1 cellular context compared by ENCODE assay signal in the genomic region with DNA sequence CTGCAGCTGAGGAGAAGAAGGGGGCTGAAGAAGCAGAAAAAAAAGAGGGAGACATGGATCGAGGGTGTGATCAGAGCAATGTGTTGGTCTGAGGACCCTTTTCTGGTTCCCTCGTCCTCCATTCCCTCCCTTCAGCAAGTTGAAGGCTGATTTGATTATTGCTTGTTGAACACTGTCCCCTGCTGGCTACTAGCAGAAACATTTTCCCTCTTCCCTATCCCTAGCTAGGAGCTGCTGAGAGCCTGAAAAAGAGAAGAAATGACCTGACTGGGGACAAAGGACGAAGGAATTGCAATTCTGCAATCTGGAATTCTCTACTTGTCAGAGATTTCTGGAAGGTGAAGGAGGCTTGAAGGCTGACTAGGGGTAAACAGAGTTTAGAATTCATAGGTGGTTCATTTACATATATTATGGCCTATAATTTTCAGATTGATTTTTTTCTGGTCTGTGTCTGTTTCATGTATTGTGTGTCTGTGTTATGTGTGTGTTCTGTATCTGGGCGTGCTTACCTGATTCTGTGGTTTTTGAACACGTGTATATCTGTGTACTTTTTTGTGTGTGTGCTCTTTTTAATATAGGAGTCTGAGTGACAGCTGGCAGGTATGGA.
TF ChIP-seq lines count a peak whose summit lies in the region.

No MANE protein-coding gene starts in this region.

TF ChIP-seq in K562, 482 proteins besides CTCF, POLR2A, EP300 and RAD21 (continues in another document):
- TF ChIP-seq SMARCA5 (IDR thresholded peaks at IDR 0.05): no peak
- TF ChIP-seq, protein P1, sequence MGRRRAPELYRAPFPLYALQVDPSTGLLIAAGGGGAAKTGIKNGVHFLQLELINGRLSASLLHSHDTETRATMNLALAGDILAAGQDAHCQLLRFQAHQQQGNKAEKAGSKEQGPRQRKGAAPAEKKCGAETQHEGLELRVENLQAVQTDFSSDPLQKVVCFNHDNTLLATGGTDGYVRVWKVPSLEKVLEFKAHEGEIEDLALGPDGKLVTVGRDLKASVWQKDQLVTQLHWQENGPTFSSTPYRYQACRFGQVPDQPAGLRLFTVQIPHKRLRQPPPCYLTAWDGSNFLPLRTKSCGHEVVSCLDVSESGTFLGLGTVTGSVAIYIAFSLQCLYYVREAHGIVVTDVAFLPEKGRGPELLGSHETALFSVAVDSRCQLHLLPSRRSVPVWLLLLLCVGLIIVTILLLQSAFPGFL (CRISPR knock-in tag; IDR thresholded peaks at IDR 0.05): 0 out of 2 replicates have a peak, but pooled peaks have one; percentile 71
- TF ChIP-seq CBX1 (IDR thresholded peaks at IDR 0.05; ENCODE audit: low read depth): no peak
- TF ChIP-seq, protein P2, sequence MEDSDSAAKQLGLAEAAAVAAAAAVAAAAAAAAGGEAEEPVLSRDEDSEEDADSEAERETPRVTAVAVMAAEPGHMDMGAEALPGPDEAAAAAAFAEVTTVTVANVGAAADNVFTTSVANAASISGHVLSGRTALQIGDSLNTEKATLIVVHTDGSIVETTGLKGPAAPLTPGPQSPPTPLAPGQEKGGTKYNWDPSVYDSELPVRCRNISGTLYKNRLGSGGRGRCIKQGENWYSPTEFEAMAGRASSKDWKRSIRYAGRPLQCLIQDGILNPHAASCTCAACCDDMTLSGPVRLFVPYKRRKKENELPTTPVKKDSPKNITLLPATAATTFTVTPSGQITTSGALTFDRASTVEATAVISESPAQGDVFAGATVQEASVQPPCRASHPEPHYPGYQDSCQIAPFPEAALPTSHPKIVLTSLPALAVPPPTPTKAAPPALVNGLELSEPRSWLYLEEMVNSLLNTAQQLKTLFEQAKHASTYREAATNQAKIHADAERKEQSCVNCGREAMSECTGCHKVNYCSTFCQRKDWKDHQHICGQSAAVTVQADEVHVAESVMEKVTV (CRISPR knock-in tag; IDR thresholded peaks at IDR 0.05): peak; percentile 96
- TF ChIP-seq PURB (CRISPR knock-in tag; IDR thresholded peaks at IDR 0.05; ENCODE audit: low read depth): no peak
- peak; percentile 77; the same call in 1 of the 2 replicates for TF ChIP-seq RB1 (IDR thresholded peaks at IDR 0.05; ENCODE audit: low read depth)
- TF ChIP-seq ZNF134 (CRISPR knock-in tag; conservative IDR thresholded peaks at IDR 0.05): peak; percentile 47; the same call in 1 of the 2 replicates
- TF ChIP-seq RBFOX2 (IDR thresholded peaks at IDR 0.05; ENCODE audit: low read depth, low read length): no peak
- no peak for TF ChIP-seq ZNF24 (IDR thresholded peaks at IDR 0.05)
- no peak for TF ChIP-seq PRPF4 (IDR thresholded peaks at IDR 0.05; ENCODE audit: insufficient read depth, low read depth, low read length, poor library complexity, severe bottlenecking)
- TF ChIP-seq ZNF586 (CRISPR knock-in tag; conservative IDR thresholded peaks at IDR 0.05): no peak
- TF ChIP-seq NCOA6 (IDR thresholded peaks at IDR 0.05): no peak
- TF ChIP-seq YY1 (IDR thresholded peaks at IDR 0.05; ENCODE audit: borderline replicate concordance in 1 of 3, control insufficient read depth in 1 of 3, extremely low read depth in 1 of 3, insufficient read depth in 3 of 3, insufficient read length in 1 of 3, insufficient replicate concordance in 2 of 3, low read depth in 1 of 3, low read length in 2 of 3): peak in 1 of 3 experiments; percentile 68
- TF ChIP-seq SMC3 (conservative IDR thresholded peaks at IDR 0.05; ENCODE audit: insufficient read depth, low read depth, low read length): peak; percentile 96
- TF ChIP-seq, protein P3, sequence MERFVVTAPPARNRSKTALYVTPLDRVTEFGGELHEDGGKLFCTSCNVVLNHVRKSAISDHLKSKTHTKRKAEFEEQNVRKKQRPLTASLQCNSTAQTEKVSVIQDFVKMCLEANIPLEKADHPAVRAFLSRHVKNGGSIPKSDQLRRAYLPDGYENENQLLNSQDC (CRISPR knock-in tag; IDR thresholded peaks at IDR 0.05): 0 out of 2 replicates have a peak, but pooled peaks have one; percentile 35
- TF ChIP-seq, protein P4, sequence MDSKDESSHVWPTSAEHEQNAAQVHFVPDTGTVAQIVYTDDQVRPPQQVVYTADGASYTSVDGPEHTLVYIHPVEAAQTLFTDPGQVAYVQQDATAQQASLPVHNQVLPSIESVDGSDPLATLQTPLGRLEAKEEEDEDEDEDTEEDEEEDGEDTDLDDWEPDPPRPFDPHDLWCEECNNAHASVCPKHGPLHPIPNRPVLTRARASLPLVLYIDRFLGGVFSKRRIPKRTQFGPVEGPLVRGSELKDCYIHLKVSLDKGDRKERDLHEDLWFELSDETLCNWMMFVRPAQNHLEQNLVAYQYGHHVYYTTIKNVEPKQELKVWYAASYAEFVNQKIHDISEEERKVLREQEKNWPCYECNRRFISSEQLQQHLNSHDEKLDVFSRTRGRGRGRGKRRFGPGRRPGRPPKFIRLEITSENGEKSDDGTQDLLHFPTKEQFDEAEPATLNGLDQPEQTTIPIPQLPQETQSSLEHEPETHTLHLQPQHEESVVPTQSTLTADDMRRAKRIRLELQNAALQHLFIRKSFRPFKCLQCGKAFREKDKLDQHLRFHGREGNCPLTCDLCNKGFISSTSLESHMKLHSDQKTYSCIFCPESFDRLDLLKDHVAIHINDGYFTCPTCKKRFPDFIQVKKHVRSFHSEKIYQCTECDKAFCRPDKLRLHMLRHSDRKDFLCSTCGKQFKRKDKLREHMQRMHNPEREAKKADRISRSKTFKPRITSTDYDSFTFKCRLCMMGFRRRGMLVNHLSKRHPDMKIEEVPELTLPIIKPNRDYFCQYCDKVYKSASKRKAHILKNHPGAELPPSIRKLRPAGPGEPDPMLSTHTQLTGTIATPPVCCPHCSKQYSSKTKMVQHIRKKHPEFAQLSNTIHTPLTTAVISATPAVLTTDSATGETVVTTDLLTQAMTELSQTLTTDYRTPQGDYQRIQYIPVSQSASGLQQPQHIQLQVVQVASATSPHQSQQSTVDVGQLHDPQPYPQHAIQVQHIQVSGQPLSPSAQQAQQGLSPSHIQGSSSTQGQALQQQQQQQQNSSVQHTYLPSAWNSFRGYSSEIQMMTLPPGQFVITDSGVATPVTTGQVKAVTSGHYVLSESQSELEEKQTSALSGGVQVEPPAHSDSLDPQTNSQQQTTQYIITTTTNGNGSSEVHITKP (IDR thresholded peaks at IDR 0.05; ENCODE audit: partially characterized antibody): peak; percentile 20
- TF ChIP-seq, protein P5, sequence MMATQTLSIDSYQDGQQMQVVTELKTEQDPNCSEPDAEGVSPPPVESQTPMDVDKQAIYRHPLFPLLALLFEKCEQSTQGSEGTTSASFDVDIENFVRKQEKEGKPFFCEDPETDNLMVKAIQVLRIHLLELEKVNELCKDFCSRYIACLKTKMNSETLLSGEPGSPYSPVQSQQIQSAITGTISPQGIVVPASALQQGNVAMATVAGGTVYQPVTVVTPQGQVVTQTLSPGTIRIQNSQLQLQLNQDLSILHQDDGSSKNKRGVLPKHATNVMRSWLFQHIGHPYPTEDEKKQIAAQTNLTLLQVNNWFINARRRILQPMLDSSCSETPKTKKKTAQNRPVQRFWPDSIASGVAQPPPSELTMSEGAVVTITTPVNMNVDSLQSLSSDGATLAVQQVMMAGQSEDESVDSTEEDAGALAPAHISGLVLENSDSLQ (IDR thresholded peaks at IDR 0.05): peak; percentile 50
- TF ChIP-seq, protein P6, sequence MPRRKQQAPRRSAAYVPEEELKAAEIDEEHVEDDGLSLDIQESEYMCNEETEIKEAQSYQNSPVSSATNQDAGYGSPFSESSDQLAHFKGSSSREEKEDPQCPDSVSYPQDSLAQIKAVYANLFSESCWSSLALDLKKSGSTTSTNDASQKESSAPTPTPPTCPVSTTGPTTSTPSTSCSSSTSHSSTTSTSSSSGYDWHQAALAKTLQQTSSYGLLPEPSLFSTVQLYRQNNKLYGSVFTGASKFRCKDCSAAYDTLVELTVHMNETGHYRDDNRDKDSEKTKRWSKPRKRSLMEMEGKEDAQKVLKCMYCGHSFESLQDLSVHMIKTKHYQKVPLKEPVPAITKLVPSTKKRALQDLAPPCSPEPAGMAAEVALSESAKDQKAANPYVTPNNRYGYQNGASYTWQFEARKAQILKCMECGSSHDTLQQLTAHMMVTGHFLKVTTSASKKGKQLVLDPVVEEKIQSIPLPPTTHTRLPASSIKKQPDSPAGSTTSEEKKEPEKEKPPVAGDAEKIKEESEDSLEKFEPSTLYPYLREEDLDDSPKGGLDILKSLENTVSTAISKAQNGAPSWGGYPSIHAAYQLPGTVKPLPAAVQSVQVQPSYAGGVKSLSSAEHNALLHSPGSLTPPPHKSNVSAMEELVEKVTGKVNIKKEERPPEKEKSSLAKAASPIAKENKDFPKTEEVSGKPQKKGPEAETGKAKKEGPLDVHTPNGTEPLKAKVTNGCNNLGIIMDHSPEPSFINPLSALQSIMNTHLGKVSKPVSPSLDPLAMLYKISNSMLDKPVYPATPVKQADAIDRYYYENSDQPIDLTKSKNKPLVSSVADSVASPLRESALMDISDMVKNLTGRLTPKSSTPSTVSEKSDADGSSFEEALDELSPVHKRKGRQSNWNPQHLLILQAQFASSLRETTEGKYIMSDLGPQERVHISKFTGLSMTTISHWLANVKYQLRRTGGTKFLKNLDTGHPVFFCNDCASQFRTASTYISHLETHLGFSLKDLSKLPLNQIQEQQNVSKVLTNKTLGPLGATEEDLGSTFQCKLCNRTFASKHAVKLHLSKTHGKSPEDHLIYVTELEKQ (CRISPR knock-in tag; IDR thresholded peaks at IDR 0.05): no peak
- TF ChIP-seq GABPB2 (CRISPR knock-in tag; conservative IDR thresholded peaks at IDR 0.05): no peak
- no peak for TF ChIP-seq PTRF (tag; IDR thresholded peaks at IDR 0.05)
- no peak for TF ChIP-seq RNF2 (IDR thresholded peaks at IDR 0.05)
- TF ChIP-seq FOSL1 (tag; conservative IDR thresholded peaks at IDR 0.05): no peak
- no peak for TF ChIP-seq U2AF1 (optimal IDR thresholded peaks at IDR 0.05; ENCODE audit: low read depth, low read length)
- 0 out of 2 replicates have a peak, but pooled peaks have one; percentile 11 for TF ChIP-seq HCFC1 (IDR thresholded peaks at IDR 0.05; ENCODE audit: low read depth, low read length)
- peak; percentile 78 for TF ChIP-seq KLF16 (IDR thresholded peaks at IDR 0.05)
- TF ChIP-seq BHLHE40 (IDR thresholded peaks at IDR 0.05; ENCODE audit: low read length): no peak
- TF ChIP-seq, protein P7, sequence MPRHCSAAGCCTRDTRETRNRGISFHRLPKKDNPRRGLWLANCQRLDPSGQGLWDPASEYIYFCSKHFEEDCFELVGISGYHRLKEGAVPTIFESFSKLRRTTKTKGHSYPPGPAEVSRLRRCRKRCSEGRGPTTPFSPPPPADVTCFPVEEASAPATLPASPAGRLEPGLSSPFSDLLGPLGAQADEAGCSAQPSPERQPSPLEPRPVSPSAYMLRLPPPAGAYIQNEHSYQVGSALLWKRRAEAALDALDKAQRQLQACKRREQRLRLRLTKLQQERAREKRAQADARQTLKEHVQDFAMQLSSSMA (CRISPR knock-in tag; IDR thresholded peaks at IDR 0.05): no peak
- TF ChIP-seq ZBTB7A (IDR thresholded peaks at IDR 0.05; ENCODE audit: borderline replicate concordance, control insufficient read depth, low read depth, low read length): no peak
- 0 out of 2 replicates have a peak, but pooled peaks have one; percentile 16 for TF ChIP-seq MYNN (IDR thresholded peaks at IDR 0.05)
- no peak for TF ChIP-seq MYNN (CRISPR knock-in tag; IDR thresholded peaks at IDR 0.05)
- TF ChIP-seq, protein P8, sequence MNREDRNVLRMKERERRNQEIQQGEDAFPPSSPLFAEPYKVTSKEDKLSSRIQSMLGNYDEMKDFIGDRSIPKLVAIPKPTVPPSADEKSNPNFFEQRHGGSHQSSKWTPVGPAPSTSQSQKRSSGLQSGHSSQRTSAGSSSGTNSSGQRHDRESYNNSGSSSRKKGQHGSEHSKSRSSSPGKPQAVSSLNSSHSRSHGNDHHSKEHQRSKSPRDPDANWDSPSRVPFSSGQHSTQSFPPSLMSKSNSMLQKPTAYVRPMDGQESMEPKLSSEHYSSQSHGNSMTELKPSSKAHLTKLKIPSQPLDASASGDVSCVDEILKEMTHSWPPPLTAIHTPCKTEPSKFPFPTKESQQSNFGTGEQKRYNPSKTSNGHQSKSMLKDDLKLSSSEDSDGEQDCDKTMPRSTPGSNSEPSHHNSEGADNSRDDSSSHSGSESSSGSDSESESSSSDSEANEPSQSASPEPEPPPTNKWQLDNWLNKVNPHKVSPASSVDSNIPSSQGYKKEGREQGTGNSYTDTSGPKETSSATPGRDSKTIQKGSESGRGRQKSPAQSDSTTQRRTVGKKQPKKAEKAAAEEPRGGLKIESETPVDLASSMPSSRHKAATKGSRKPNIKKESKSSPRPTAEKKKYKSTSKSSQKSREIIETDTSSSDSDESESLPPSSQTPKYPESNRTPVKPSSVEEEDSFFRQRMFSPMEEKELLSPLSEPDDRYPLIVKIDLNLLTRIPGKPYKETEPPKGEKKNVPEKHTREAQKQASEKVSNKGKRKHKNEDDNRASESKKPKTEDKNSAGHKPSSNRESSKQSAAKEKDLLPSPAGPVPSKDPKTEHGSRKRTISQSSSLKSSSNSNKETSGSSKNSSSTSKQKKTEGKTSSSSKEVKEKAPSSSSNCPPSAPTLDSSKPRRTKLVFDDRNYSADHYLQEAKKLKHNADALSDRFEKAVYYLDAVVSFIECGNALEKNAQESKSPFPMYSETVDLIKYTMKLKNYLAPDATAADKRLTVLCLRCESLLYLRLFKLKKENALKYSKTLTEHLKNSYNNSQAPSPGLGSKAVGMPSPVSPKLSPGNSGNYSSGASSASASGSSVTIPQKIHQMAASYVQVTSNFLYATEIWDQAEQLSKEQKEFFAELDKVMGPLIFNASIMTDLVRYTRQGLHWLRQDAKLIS (CRISPR knock-in tag; IDR thresholded peaks at IDR 0.05): no peak
- TF ChIP-seq CXXC5 (CRISPR knock-in tag; IDR thresholded peaks at IDR 0.05): 0 out of 2 replicates have a peak, but pooled peaks have one; percentile 1
- TF ChIP-seq, protein P9, sequence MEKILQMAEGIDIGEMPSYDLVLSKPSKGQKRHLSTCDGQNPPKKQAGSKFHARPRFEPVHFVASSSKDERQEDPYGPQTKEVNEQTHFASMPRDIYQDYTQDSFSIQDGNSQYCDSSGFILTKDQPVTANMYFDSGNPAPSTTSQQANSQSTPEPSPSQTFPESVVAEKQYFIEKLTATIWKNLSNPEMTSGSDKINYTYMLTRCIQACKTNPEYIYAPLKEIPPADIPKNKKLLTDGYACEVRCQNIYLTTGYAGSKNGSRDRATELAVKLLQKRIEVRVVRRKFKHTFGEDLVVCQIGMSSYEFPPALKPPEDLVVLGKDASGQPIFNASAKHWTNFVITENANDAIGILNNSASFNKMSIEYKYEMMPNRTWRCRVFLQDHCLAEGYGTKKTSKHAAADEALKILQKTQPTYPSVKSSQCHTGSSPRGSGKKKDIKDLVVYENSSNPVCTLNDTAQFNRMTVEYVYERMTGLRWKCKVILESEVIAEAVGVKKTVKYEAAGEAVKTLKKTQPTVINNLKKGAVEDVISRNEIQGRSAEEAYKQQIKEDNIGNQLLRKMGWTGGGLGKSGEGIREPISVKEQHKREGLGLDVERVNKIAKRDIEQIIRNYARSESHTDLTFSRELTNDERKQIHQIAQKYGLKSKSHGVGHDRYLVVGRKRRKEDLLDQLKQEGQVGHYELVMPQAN (IDR thresholded peaks at IDR 0.05; ENCODE audit: borderline replicate concordance): no peak
- peak in 1 of 2 experiments; percentile 81; a peak in 2 of 4 replicates for TF ChIP-seq MAZ (CRISPR knock-in tag; conservative IDR thresholded peaks at IDR 0.05 in 1 of 2, IDR thresholded peaks at IDR 0.05 in 1 of 2)
- no peak for TF ChIP-seq ZNF79 (CRISPR knock-in tag; IDR thresholded peaks at IDR 0.05; ENCODE audit: low read depth)
- TF ChIP-seq ZNF197 (CRISPR knock-in tag; IDR thresholded peaks at IDR 0.05; ENCODE audit: low read depth): no peak
- no peak for TF ChIP-seq HNRNPH1 (optimal IDR thresholded peaks at IDR 0.05; ENCODE audit: low read depth, low read length)
- TF ChIP-seq PYGO2 (tag; IDR thresholded peaks at IDR 0.05): no peak
- TF ChIP-seq FOS (IDR thresholded peaks at IDR 0.05; ENCODE audit: extremely low read depth, insufficient read length): no peak
- no peak for TF ChIP-seq MAFK (IDR thresholded peaks at IDR 0.05; ENCODE audit: low read length)
- TF ChIP-seq IRF2 (CRISPR knock-in tag; IDR thresholded peaks at IDR 0.05): no peak
- TF ChIP-seq POLR3A (IDR thresholded peaks at IDR 0.05; ENCODE audit: borderline replicate concordance, extremely low read depth, insufficient read depth, insufficient read length): no peak
